ENCODE assay signal across 22 cellular contexts in genomic region chr2:5497874-5498273, GRCh38.
"Had no signal": no experiment of that assay in that cellular context is flagged by ENCODE, and none has a peak within 500 bp of the region (broad histone marks: within the 10 kb centered on the region; RNA-seq: fewer than 3 reads in every experiment).

No MANE protein-coding gene starts in this region.

- H3K27me3 ChIP-seq: colonic mucosa, esophagus squamous epithelium, gastrocnemius medialis, heart right ventricle had no signal

- H3K9me3 ChIP-seq: colonic mucosa, gastrocnemius medialis, heart right ventricle, lower lobe of right lung had no signal

- H3K4me3 ChIP-seq: colonic mucosa, esophagus squamous epithelium, gastrocnemius medialis, heart right ventricle, left lung, lower lobe of right lung had no signal

- FAIRE-seq: endometrium, islet of Langerhans, keratinocyte had no signal

- H3K36me3 ChIP-seq: colonic mucosa, esophagus squamous epithelium, gastrocnemius medialis, heart right ventricle, left lung, lower lobe of right lung had no signal

- H3K4me1 ChIP-seq: colonic mucosa, esophagus squamous epithelium, gastrocnemius medialis, heart right ventricle, left lung, lower lobe of right lung had no signal

- H3K27ac ChIP-seq: colonic mucosa, epithelial cell of prostate, esophagus squamous epithelium, gastrocnemius medialis, heart right ventricle, left lung, lower lobe of right lung had no signal

- DNase-seq: colonic mucosa; cortex of kidney; effector memory CD4-positive, alpha-beta T cell; erythroblast; esophagus squamous epithelium; foreskin fibroblast; foreskin melanocyte; gastrocnemius medialis; glutamatergic neuron; head of caudate nucleus; heart right ventricle; hippocampal formation; left cardiac atrium; left lung; left ventricle myocardium superior; lower lobe of right lung; mesenchymal stem cell; midbrain had no signal
